19 cellular contexts compared by ENCODE assay signal in the genomic region with DNA sequence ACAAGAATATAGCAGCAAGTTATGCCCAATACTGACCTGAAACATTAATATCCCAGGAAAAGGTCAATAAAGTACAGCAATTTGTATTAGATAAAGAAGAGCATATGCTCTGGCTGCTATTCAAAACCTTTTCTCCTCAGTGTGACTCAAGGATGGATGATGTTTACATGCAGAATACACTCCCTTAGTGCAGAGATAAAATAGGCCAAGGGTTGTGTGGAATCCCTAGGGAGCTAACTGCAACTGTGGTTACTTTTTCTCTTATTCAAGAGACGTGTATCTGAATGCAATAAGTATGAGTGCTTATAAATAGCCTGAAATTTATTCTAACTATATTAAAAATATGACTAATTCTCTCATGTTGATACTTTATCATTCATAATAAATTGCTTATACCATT.
DNase-seq lines count a peak whose midpoint lies in the region; ATAC-seq, FAIRE-seq and TF ChIP-seq lines count a peak whose summit lies in the region.
"Had no signal": no experiment of that assay in that cellular context is flagged by ENCODE, and none has a peak within 500 bp of the region (broad histone marks: within the 10 kb centered on the region; RNA-seq: fewer than 3 reads in every experiment).

No MANE protein-coding gene starts in this region.

- DNase-seq in AG08395 (ENCODE audit: low spot score) (peak; percentile 34), DMS 273 (lab: John Stamatoyannopoulos, UW; ENCODE audit: unreplicated experiment) (peak; percentile 56), adipocyte (ENCODE audit: low read depth) (peak; percentile 69), foreskin fibroblast (peak; percentile 78 to 91), kidney glomerular epithelial cell (lab: John Stamatoyannopoulos, UW) (no peak), SK-N-SH (no peak), HepG2 (ENCODE audit: low spot score) (no peak)
- no peak for DNase-seq in activated CD4-positive, alpha-beta T cell treated with anti-CD3 and anti-CD28 coated beads, Interleukin-2, amount 10 ng/mL, durations not matched to agents 7 days and 5 days
- DNase-seq: activated CD8-positive, alpha-beta memory T cell treated with anti-CD3 and anti-CD28 coated beads, Interleukin-2, amount 10 ng/mL, durations not matched to agents 7 days and 5 days; activated effector memory CD4-positive, alpha-beta T cell treated with anti-CD3 and anti-CD28 coated beads, Interleukin-2, amount 50 U/mL, for 16 hours; naive B cell; NCI-H2081 treated with DMSO at 0.1 percent for 48 hours; substantia nigra; T-helper 1 cell had no signal

- peaks cover 3% of the 10 kb centered on the region for H3K4me1 Mint-ChIP-seq in activated CD4-positive, alpha-beta T cell treated with anti-CD3 and anti-CD28 coated beads, Interleukin-2, amount 10 ng/mL, durations not matched to agents 7 days and 5 days
- H3K4me1 Mint-ChIP-seq: activated CD8-positive, alpha-beta memory T cell treated with anti-CD3 and anti-CD28 coated beads, Interleukin-2, amount 10 ng/mL, durations not matched to agents 7 days and 5 days had no signal

- H3K36me3 ChIP-seq in adipocyte (ENCODE audit: control insufficient read depth, insufficient read depth, low read length, severe bottlenecking) = no peaks in the 10 kb centered on the region
- H3K36me3 ChIP-seq in SK-N-SH (replicated peaks in 1 of 2; ENCODE audit: control insufficient read depth in 1 of 2, insufficient read depth in 2 of 2, low read length in 1 of 2) = no peaks in the 10 kb centered on the region
- H3K36me3 ChIP-seq in HepG2 (replicated peaks in 1 of 2; ENCODE audit: control insufficient read depth in 1 of 2, insufficient read depth in 2 of 2, low read length in 2 of 2) = no peaks in the 10 kb centered on the region
- H3K36me3 ChIP-seq: ascending aorta, esophagus muscularis mucosa had no signal

- TF ChIP-seq RAD21 in SK-N-SH (IDR thresholded peaks at IDR 0.05; ENCODE audit: low read length) = no peak
- TF ChIP-seq RAD21 in HepG2 (CRISPR knock-in tag; IDR thresholded peaks at IDR 0.05) = no peak

- H3K27ac ChIP-seq in SK-N-SH (ENCODE audit: low read depth in 2 of 2, low read length in 1 of 2) = no peak overlapping the region
- no peak overlapping the region for H3K27ac ChIP-seq in HepG2 (ENCODE audit: extremely low read length, insufficient read depth, low read length)
- H3K27ac ChIP-seq: ascending aorta had no signal

- ATAC-seq in HepG2 = no peak
- ATAC-seq: activated CD8-positive, alpha-beta memory T cell treated with anti-CD3 and anti-CD28 coated beads, Interleukin-2, amount 10 ng/mL, durations not matched to agents 7 days and 5 days had no signal

- no peaks in the 10 kb centered on the region for H3K27me3 ChIP-seq in adipocyte (replicated peaks; ENCODE audit: control insufficient read depth, insufficient read depth, low read length)
- peaks cover 5% of the 10 kb centered on the region; the same call in 1 of the 2 replicates for H3K27me3 ChIP-seq in SK-N-SH (ENCODE audit: insufficient read depth)
- no peaks in the 10 kb centered on the region for H3K27me3 ChIP-seq in HepG2 (ENCODE audit: control insufficient read depth in 1 of 2, insufficient read depth in 2 of 2, low read length in 2 of 2)
- H3K27me3 ChIP-seq: ascending aorta, esophagus muscularis mucosa had no signal

- no peak for TF ChIP-seq POLR2A in HepG2 (IDR thresholded peaks at IDR 0.05; ENCODE audit: insufficient read depth in 1 of 2, low read depth in 2 of 2, low read length in 2 of 2)

- H3K4me1 ChIP-seq in adipocyte (ENCODE audit: control insufficient read depth, insufficient read depth, low read length) (peaks cover 31% of the 10 kb centered on the region), SK-N-SH (ENCODE audit: control insufficient read depth in 1 of 2, insufficient read depth in 2 of 2, low read depth in 1 of 2, low read length in 1 of 2) (no peaks in the 10 kb centered on the region), HepG2 (ENCODE audit: insufficient read depth, low read length) (no peaks in the 10 kb centered on the region)

- no peak overlapping the region for H3K4me3 Mint-ChIP-seq in activated CD4-positive, alpha-beta T cell treated with anti-CD3 and anti-CD28 coated beads, Interleukin-2, amount 10 ng/mL, durations not matched to agents 7 days and 5 days
- H3K4me3 Mint-ChIP-seq: activated CD8-positive, alpha-beta memory T cell treated with anti-CD3 and anti-CD28 coated beads, Interleukin-2, amount 10 ng/mL, durations not matched to agents 7 days and 5 days; dendritic cell treated with granulocyte-macrophage colony-stimulating factor and Interleukin-4, amounts not matched to agents 40 ng/mL and 50 ng/mL, for 4 days; naive B cell had no signal

- POLR2A ChIA-PET in SK-N-SH (lab: Yijun Ruan, JAX) = no interaction called here
- POLR2A ChIA-PET in HepG2 (lab: Yijun Ruan, JAX) = no interaction called here
- POLR2A ChIA-PET in activated CD4-positive, alpha-beta T cell treated with anti-CD3 and anti-CD28 coated beads, Interleukin-2, amount 10 ng/mL, durations not matched to agents 7 days and 5 days (lab: Charles Lee) = no interaction called here

- H4K20me1 ChIP-seq in SK-N-SH (ENCODE audit: insufficient read depth) (no peaks in the 10 kb centered on the region), HepG2 (ENCODE audit: insufficient read depth, low read length) (no peaks in the 10 kb centered on the region)

- TF ChIP-seq CTCF in foreskin fibroblast (IDR thresholded peaks at IDR 0.05; ENCODE audit: low read depth, low read length) (no peak), SK-N-SH (IDR thresholded peaks at IDR 0.05) (no peak), HepG2 (CRISPR knock-in tag; IDR thresholded peaks at IDR 0.05) (no peak)

- no peaks in the 10 kb centered on the region for H3K79me2 ChIP-seq in SK-N-SH (ENCODE audit: insufficient read depth)
- no peaks in the 10 kb centered on the region for H3K79me2 ChIP-seq in HepG2 (ENCODE audit: insufficient read depth, low read length)

- no peaks in the 10 kb centered on the region for H3K9me3 ChIP-seq in adipocyte (ENCODE audit: control insufficient read depth, low read length)
- no peaks in the 10 kb centered on the region for H3K9me3 ChIP-seq in SK-N-SH
- H3K9me3 ChIP-seq in HepG2 (ENCODE audit: low read length) = no peaks in the 10 kb centered on the region
- H3K9me3 ChIP-seq: ascending aorta, esophagus muscularis mucosa had no signal

- H3K4me2 ChIP-seq in SK-N-SH = no peak overlapping the region
- H3K4me2 ChIP-seq in HepG2 (ENCODE audit: low read depth, low read length) = no peak overlapping the region

- H3K9me3 Mint-ChIP-seq in activated CD4-positive, alpha-beta T cell treated with anti-CD3 and anti-CD28 coated beads, Interleukin-2, amount 10 ng/mL, durations not matched to agents 7 days and 5 days = no peaks in the 10 kb centered on the region
- H3K9me3 Mint-ChIP-seq: dendritic cell treated with granulocyte-macrophage colony-stimulating factor and Interleukin-4, amounts not matched to agents 40 ng/mL and 50 ng/mL, for 4 days; naive B cell had no signal

- BruUV-seq in HepG2 (replicated peaks; lab: Mats Ljungman, UMichigan) = no TSS peak

- no peaks in the 10 kb centered on the region for H3K27me3 Mint-ChIP-seq in activated CD4-positive, alpha-beta T cell treated with anti-CD3 and anti-CD28 coated beads, Interleukin-2, amount 10 ng/mL, durations not matched to agents 7 days and 5 days
- H3K27me3 Mint-ChIP-seq: activated CD8-positive, alpha-beta memory T cell treated with anti-CD3 and anti-CD28 coated beads, Interleukin-2, amount 10 ng/mL, durations not matched to agents 7 days and 5 days; dendritic cell treated with granulocyte-macrophage colony-stimulating factor and Interleukin-4, amounts not matched to agents 40 ng/mL and 50 ng/mL, for 4 days; naive B cell had no signal

- CTCF ChIA-PET in SK-N-SH (lab: Yijun Ruan, JAX) = no interaction called here
- CTCF ChIA-PET in HepG2 (lab: Yijun Ruan, JAX; ENCODE audit: low intra/inter-chr PET ratio, low total read pairs) = no interaction called here
- CTCF ChIA-PET in activated CD4-positive, alpha-beta T cell treated with anti-CD3 and anti-CD28 coated beads, Interleukin-2, amount 10 ng/mL, durations not matched to agents 7 days and 5 days (lab: Charles Lee) = no interaction called here

- H3K9me2 ChIP-seq in SK-N-SH = no peaks in the 10 kb centered on the region

- no peak for FAIRE-seq in HepG2 (lab: Jason Lieb, UNC)
- FAIRE-seq: GM12892, H1 had no signal

- in situ Hi-C loops in HepG2 (cut with HindIII; ENCODE audit: extremely low pct_ligation_motif_present, low pct_unique_long_range_greater_than_20kb) = no loop called here

- H3K4me3 ChIP-seq in adipocyte (ENCODE audit: low read length) (peak overlapping the region; percentile 66), foreskin fibroblast (ENCODE audit: low read depth in 1 of 2, low read length in 2 of 2) (no peak overlapping the region), SK-N-SH (ENCODE audit: low read depth in 2 of 2, low read length in 1 of 2) (no peak overlapping the region), HepG2 (replicated peaks in 1 of 3; ENCODE audit: insufficient read depth in 1 of 3, low read depth in 2 of 3, low read length in 3 of 3) (no peak overlapping the region)
- H3K4me3 ChIP-seq: ascending aorta, esophagus muscularis mucosa had no signal

- 0% methylated on average over 1 of the region's 1 CpG for WGBS in SK-N-SH (ENCODE audit: low lambda C conversion rate)
- 0% methylated on average over 1 of the region's 1 CpG for WGBS in HepG2 (ENCODE audit: low lambda C conversion rate)

- H3K9ac ChIP-seq in adipocyte (ENCODE audit: low read length) = peak overlapping the region; percentile 83
- H3K9ac ChIP-seq in SK-N-SH = no peak overlapping the region
- no peak overlapping the region for H3K9ac ChIP-seq in HepG2 (ENCODE audit: insufficient read depth, low read depth, low read length)

- intact Hi-C loops in HepG2 (cut with micrococcal nuclease; ENCODE audit: unreplicated experiment) = loop anchor here (10.0 kb wide), 1 partner anchor 185 kb away; no protein-coding TSS in a partner anchor

- TF ChIP-seq EP300 in SK-N-SH (IDR thresholded peaks at IDR 0.05; ENCODE audit: borderline replicate concordance in 1 of 2, low read depth in 1 of 2, low read length in 1 of 2) (no peak), HepG2 (IDR thresholded peaks at IDR 0.05; ENCODE audit: low read depth in 2 of 2, low read length in 2 of 2) (no peak), HepG2 (CRISPR knock-in tag; IDR thresholded peaks at IDR 0.05; ENCODE audit: borderline replicate concordance) (no peak)

- H3K36me3 Mint-ChIP-seq in activated CD4-positive, alpha-beta T cell treated with anti-CD3 and anti-CD28 coated beads, Interleukin-2, amount 10 ng/mL, durations not matched to agents 7 days and 5 days (ENCODE audit: low read depth) = no peaks in the 10 kb centered on the region
- H3K36me3 Mint-ChIP-seq: activated CD8-positive, alpha-beta memory T cell treated with anti-CD3 and anti-CD28 coated beads, Interleukin-2, amount 10 ng/mL, durations not matched to agents 7 days and 5 days had no signal

- H2AFZ ChIP-seq in SK-N-SH (ENCODE audit: low read depth) = no peak overlapping the region
- H2AFZ ChIP-seq in HepG2 (ENCODE audit: low read length) = no peak overlapping the region

- H3F3A ChIP-seq in SK-N-SH (replicated peaks; ENCODE audit: insufficient read depth) = no peaks in the 10 kb centered on the region

- H3K27ac Mint-ChIP-seq in activated CD4-positive, alpha-beta T cell treated with anti-CD3 and anti-CD28 coated beads, Interleukin-2, amount 10 ng/mL, durations not matched to agents 7 days and 5 days = no peak overlapping the region
- H3K27ac Mint-ChIP-seq: activated CD8-positive, alpha-beta memory T cell treated with anti-CD3 and anti-CD28 coated beads, Interleukin-2, amount 10 ng/mL, durations not matched to agents 7 days and 5 days; dendritic cell treated with granulocyte-macrophage colony-stimulating factor and Interleukin-4, amounts not matched to agents 40 ng/mL and 50 ng/mL, for 4 days; naive B cell had no signal

Comparison
In these comparisons a context has a peak if more than half of its experiments do, and no peak if none do; other contexts are left out.
1. DNase-seq: peak in AG08395 (single experiment), DMS 273 (single experiment), adipocyte (single experiment) and foreskin fibroblast (2 of 2); none in kidney glomerular epithelial cell (single experiment), SK-N-SH (single experiment), HepG2 (single experiment) and activated CD4-positive, alpha-beta T cell treated with anti-CD3 and anti-CD28 coated beads, Interleukin-2, amount 10 ng/mL, durations not matched to agents 7 days and 5 days (single experiment).